1 cellular context compared by ENCODE assay signal in the genomic region with DNA sequence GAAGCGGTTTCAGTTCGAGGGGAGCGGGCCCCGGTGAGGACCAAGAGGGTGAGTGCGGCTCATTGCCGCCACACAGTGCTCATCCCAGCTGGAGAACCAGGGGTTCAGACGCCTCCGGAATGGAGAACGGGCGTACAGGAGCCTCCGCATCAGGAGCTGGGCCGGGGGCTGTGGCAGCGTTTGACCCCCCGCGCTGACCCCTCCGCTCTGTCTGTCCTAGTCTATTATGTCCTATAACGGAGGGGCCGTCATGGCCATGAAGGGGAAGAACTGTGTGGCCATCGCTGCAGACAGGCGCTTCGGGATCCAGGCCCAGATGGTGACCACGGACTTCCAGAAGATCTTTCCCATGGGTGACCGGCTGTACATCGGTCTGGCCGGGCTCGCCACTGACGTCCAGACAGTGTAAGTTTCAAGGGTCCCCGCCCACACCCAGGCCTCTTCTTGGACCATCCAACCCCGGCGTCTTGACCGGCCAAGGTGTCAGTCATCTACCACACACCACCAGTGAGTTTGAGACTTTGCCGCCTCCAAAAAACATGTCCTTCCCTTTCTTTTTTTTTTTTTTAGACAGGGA.
TF ChIP-seq lines count a peak whose summit lies in the region.

No MANE protein-coding gene starts in this region.

TF ChIP-seq in HepG2, 621 proteins besides CTCF, POLR2A, EP300 and RAD21 (continued from another document and continues in another):
- TF ChIP-seq, protein P1, sequence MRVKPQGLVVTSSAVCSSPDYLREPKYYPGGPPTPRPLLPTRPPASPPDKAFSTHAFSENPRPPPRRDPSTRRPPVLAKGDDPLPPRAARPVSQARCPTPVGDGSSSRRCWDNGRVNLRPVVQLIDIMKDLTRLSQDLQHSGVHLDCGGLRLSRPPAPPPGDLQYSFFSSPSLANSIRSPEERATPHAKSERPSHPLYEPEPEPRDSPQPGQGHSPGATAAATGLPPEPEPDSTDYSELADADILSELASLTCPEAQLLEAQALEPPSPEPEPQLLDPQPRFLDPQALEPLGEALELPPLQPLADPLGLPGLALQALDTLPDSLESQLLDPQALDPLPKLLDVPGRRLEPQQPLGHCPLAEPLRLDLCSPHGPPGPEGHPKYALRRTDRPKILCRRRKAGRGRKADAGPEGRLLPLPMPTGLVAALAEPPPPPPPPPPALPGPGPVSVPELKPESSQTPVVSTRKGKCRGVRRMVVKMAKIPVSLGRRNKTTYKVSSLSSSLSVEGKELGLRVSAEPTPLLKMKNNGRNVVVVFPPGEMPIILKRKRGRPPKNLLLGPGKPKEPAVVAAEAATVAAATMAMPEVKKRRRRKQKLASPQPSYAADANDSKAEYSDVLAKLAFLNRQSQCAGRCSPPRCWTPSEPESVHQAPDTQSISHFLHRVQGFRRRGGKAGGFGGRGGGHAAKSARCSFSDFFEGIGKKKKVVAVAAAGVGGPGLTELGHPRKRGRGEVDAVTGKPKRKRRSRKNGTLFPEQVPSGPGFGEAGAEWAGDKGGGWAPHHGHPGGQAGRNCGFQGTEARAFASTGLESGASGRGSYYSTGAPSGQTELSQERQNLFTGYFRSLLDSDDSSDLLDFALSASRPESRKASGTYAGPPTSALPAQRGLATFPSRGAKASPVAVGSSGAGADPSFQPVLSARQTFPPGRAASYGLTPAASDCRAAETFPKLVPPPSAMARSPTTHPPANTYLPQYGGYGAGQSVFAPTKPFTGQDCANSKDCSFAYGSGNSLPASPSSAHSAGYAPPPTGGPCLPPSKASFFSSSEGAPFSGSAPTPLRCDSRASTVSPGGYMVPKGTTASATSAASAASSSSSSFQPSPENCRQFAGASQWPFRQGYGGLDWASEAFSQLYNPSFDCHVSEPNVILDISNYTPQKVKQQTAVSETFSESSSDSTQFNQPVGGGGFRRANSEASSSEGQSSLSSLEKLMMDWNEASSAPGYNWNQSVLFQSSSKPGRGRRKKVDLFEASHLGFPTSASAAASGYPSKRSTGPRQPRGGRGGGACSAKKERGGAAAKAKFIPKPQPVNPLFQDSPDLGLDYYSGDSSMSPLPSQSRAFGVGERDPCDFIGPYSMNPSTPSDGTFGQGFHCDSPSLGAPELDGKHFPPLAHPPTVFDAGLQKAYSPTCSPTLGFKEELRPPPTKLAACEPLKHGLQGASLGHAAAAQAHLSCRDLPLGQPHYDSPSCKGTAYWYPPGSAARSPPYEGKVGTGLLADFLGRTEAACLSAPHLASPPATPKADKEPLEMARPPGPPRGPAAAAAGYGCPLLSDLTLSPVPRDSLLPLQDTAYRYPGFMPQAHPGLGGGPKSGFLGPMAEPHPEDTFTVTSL (CRISPR knock-in tag; IDR thresholded peaks at IDR 0.05; ENCODE audit: borderline replicate concordance): no peak
- TF ChIP-seq ZNF614 (CRISPR knock-in tag; IDR thresholded peaks at IDR 0.05; ENCODE audit: borderline replicate concordance) (no peak), ZNF430 (CRISPR knock-in tag; IDR thresholded peaks at IDR 0.05) (no peak), ZNF138 (CRISPR knock-in tag; IDR thresholded peaks at IDR 0.05; ENCODE audit: low read depth) (0 out of 2 replicates have a peak, but pooled peaks have one; percentile 71), RBM39 (IDR thresholded peaks at IDR 0.05; ENCODE audit: low read depth, low read length, poor library complexity, severe bottlenecking) (peak; percentile 64), ONECUT2 (CRISPR knock-in tag; IDR thresholded peaks at IDR 0.05) (no peak), NR1H2 (CRISPR knock-in tag; IDR thresholded peaks at IDR 0.05; ENCODE audit: borderline replicate concordance, low read depth) (no peak), ZNF484 (CRISPR knock-in tag; IDR thresholded peaks at IDR 0.05; ENCODE audit: borderline replicate concordance, low read depth) (no peak), ZNF274 (CRISPR knock-in tag; IDR thresholded peaks at IDR 0.05) (no peak), KDM1A (CRISPR knock-in tag; IDR thresholded peaks at IDR 0.05) (no peak), NR2F2 (IDR thresholded peaks at IDR 0.05; ENCODE audit: borderline replicate concordance, low read depth) (no peak; the same call in 1 of the 2 replicates), ZNF224 (CRISPR knock-in tag; IDR thresholded peaks at IDR 0.05) (no peak), RFX1 (IDR thresholded peaks at IDR 0.05) (no peak), ZSCAN12 (CRISPR knock-in tag; IDR thresholded peaks at IDR 0.05) (no peak), SOX5 (CRISPR knock-in tag; IDR thresholded peaks at IDR 0.05; ENCODE audit: borderline replicate concordance) (no peak), GATAD2A (CRISPR knock-in tag; IDR thresholded peaks at IDR 0.05) (no peak), ZNF615 (CRISPR knock-in tag; IDR thresholded peaks at IDR 0.05; ENCODE audit: borderline replicate concordance) (no peak), ZNF282 (IDR thresholded peaks at IDR 0.05; ENCODE audit: partially characterized antibody) (no peak), SMARCC2 (IDR thresholded peaks at IDR 0.05) (no peak), ZBTB21 (CRISPR knock-in tag; IDR thresholded peaks at IDR 0.05) (no peak), ZNF761 (CRISPR knock-in tag; conservative IDR thresholded peaks at IDR 0.05) (no peak), GZF1 (CRISPR knock-in tag; IDR thresholded peaks at IDR 0.05) (peak; percentile 23; the same call in 1 of the 2 replicates)
- TF ChIP-seq, protein P2, sequence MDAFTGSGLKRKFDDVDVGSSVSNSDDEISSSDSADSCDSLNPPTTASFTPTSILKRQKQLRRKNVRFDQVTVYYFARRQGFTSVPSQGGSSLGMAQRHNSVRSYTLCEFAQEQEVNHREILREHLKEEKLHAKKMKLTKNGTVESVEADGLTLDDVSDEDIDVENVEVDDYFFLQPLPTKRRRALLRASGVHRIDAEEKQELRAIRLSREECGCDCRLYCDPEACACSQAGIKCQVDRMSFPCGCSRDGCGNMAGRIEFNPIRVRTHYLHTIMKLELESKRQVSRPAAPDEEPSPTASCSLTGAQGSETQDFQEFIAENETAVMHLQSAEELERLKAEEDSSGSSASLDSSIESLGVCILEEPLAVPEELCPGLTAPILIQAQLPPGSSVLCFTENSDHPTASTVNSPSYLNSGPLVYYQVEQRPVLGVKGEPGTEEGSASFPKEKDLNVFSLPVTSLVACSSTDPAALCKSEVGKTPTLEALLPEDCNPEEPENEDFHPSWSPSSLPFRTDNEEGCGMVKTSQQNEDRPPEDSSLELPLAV (CRISPR knock-in tag; conservative IDR thresholded peaks at IDR 0.05; ENCODE audit: low read depth): no peak
- TF ChIP-seq, protein P3, sequence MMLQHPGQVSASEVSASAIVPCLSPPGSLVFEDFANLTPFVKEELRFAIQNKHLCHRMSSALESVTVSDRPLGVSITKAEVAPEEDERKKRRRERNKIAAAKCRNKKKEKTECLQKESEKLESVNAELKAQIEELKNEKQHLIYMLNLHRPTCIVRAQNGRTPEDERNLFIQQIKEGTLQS (CRISPR knock-in tag; IDR thresholded peaks at IDR 0.05): no peak
- TF ChIP-seq, protein P4, sequence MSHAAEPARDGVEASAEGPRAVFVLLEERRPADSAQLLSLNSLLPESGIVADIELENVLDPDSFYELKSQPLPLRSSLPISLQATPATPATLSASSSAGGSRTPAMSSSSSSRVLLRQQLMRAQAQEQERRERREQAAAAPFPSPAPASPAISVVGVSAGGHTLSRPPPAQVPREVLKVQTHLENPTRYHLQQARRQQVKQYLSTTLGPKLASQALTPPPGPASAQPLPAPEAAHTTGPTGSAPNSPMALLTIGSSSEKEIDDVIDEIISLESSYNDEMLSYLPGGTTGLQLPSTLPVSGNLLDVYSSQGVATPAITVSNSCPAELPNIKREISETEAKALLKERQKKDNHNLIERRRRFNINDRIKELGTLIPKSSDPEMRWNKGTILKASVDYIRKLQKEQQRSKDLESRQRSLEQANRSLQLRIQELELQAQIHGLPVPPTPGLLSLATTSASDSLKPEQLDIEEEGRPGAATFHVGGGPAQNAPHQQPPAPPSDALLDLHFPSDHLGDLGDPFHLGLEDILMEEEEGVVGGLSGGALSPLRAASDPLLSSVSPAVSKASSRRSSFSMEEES (CRISPR knock-in tag; IDR thresholded peaks at IDR 0.05): no peak
- TF ChIP-seq, protein P5, sequence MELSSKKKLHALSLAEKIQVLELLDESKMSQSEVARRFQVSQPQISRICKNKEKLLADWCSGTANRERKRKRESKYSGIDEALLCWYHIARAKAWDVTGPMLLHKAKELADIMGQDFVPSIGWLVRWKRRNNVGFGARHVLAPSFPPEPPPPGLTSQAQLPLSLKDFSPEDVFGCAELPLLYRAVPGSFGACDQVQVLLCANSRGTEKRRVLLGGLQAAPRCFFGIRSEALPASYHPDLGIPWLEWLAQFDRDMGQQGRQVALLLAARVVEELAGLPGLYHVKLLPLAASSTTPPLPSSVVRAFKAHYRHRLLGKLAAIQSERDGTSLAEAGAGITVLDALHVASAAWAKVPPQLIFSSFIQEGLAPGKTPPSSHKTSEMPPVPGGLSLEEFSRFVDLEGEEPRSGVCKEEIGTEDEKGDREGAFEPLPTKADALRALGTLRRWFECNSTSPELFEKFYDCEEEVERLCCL (CRISPR knock-in tag; IDR thresholded peaks at IDR 0.05; ENCODE audit: borderline replicate concordance): no peak
- TF ChIP-seq, protein P6, sequence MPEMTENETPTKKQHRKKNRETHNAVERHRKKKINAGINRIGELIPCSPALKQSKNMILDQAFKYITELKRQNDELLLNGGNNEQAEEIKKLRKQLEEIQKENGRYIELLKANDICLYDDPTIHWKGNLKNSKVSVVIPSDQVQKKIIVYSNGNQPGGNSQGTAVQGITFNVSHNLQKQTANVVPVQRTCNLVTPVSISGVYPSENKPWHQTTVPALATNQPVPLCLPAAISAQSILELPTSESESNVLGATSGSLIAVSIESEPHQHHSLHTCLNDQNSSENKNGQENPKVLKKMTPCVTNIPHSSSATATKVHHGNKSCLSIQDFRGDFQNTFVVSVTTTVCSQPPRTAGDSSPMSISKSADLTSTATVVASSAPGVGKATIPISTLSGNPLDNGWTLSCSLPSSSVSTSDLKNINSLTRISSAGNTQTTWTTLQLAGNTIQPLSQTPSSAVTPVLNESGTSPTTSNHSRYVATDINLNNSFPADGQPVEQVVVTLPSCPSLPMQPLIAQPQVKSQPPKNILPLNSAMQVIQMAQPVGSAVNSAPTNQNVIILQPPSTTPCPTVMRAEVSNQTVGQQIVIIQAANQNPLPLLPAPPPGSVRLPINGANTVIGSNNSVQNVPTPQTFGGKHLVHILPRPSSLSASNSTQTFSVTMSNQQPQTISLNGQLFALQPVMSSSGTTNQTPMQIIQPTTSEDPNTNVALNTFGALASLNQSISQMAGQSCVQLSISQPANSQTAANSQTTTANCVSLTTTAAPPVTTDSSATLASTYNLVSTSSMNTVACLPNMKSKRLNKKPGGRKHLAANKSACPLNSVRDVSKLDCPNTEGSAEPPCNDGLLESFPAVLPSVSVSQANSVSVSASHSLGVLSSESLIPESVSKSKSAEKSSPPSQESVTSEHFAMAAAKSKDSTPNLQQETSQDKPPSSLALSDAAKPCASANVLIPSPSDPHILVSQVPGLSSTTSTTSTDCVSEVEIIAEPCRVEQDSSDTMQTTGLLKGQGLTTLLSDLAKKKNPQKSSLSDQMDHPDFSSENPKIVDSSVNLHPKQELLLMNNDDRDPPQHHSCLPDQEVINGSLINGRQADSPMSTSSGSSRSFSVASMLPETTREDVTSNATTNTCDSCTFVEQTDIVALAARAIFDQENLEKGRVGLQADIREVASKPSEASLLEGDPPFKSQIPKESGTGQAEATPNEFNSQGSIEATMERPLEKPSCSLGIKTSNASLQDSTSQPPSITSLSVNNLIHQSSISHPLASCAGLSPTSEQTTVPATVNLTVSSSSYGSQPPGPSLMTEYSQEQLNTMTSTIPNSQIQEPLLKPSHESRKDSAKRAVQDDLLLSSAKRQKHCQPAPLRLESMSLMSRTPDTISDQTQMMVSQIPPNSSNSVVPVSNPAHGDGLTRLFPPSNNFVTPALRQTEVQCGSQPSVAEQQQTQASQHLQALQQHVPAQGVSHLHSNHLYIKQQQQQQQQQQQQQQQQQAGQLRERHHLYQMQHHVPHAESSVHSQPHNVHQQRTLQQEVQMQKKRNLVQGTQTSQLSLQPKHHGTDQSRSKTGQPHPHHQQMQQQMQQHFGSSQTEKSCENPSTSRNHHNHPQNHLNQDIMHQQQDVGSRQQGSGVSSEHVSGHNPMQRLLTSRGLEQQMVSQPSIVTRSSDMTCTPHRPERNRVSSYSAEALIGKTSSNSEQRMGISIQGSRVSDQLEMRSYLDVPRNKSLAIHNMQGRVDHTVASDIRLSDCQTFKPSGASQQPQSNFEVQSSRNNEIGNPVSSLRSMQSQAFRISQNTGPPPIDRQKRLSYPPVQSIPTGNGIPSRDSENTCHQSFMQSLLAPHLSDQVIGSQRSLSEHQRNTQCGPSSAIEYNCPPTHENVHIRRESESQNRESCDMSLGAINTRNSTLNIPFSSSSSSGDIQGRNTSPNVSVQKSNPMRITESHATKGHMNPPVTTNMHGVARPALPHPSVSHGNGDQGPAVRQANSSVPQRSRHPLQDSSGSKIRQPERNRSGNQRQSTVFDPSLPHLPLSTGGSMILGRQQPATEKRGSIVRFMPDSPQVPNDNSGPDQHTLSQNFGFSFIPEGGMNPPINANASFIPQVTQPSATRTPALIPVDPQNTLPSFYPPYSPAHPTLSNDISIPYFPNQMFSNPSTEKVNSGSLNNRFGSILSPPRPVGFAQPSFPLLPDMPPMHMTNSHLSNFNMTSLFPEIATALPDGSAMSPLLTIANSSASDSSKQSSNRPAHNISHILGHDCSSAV (CRISPR knock-in tag; IDR thresholded peaks at IDR 0.05; ENCODE audit: borderline replicate concordance): no peak
- TF ChIP-seq, protein P7, sequence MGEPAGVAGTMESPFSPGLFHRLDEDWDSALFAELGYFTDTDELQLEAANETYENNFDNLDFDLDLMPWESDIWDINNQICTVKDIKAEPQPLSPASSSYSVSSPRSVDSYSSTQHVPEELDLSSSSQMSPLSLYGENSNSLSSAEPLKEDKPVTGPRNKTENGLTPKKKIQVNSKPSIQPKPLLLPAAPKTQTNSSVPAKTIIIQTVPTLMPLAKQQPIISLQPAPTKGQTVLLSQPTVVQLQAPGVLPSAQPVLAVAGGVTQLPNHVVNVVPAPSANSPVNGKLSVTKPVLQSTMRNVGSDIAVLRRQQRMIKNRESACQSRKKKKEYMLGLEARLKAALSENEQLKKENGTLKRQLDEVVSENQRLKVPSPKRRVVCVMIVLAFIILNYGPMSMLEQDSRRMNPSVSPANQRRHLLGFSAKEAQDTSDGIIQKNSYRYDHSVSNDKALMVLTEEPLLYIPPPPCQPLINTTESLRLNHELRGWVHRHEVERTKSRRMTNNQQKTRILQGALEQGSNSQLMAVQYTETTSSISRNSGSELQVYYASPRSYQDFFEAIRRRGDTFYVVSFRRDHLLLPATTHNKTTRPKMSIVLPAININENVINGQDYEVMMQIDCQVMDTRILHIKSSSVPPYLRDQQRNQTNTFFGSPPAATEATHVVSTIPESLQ (CRISPR knock-in tag; conservative IDR thresholded peaks at IDR 0.05): no peak
- TF ChIP-seq, protein P8, sequence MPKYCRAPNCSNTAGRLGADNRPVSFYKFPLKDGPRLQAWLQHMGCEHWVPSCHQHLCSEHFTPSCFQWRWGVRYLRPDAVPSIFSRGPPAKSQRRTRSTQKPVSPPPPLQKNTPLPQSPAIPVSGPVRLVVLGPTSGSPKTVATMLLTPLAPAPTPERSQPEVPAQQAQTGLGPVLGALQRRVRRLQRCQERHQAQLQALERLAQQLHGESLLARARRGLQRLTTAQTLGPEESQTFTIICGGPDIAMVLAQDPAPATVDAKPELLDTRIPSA (CRISPR knock-in tag; IDR thresholded peaks at IDR 0.05; ENCODE audit: borderline replicate concordance): no peak
- TF ChIP-seq, protein P9, sequence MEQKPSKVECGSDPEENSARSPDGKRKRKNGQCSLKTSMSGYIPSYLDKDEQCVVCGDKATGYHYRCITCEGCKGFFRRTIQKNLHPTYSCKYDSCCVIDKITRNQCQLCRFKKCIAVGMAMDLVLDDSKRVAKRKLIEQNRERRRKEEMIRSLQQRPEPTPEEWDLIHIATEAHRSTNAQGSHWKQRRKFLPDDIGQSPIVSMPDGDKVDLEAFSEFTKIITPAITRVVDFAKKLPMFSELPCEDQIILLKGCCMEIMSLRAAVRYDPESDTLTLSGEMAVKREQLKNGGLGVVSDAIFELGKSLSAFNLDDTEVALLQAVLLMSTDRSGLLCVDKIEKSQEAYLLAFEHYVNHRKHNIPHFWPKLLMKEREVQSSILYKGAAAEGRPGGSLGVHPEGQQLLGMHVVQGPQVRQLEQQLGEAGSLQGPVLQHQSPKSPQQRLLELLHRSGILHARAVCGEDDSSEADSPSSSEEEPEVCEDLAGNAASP (CRISPR knock-in tag; IDR thresholded peaks at IDR 0.05; ENCODE audit: borderline replicate concordance): no peak
